Comparison of ENCODE assay signal across 1 cellular context in the genomic region with DNA sequence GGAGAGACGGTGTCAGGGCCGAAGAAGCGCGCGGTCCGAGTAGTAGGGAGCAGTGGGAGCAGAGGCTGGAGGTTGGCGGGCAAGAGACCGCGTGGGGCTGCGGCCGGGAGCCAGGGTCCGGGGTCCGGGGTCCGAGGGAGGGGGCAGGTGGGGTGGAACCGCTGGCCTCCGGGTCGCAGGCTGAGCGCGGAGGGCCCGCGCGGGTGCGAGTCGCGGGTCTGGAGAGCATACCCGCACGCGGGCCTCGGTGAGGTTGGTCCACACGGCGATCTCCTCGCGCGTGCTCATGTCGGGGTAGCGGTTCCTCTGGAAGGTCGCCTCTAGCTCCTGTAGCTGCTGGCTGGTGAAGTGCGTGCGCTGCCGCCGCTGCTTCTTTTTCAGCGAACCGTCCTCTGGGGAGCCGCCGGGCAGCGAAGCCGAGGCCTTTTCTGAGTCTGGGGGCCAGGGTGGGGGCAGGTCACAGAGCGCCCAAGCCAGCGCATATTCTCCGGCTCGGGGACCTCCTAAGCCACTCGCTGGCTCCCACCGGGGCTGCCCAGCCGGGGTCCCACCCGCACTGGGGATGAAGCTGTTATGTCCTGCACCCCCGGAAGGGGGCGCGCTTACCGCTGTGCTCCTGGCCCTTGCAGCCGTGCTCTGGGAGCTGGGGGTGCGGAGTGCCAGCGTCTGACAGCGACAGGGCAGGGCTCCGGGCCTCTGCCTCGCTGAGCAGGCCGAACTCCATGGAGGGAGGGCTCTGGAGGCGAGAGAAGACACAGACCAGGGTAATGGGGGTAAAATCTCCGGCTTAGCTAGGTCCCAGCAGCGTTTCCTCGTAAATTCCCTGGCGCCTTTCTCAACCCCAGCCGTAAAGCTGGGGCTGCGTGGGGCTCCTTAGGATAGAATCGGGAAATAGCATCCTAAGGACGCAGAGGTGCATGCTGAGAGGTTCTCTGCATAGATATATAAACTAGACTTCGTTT.
TF ChIP-seq lines count a peak whose summit lies in the region.

No MANE protein-coding gene starts in this region.

TF ChIP-seq in HCT116, 20 proteins besides CTCF, POLR2A, EP300 and RAD21 (continued from another document):
- no peak for TF ChIP-seq REST (IDR thresholded peaks at IDR 0.05; ENCODE audit: low read depth)
